Comparison of ENCODE assay signal across 16 cellular contexts in the genomic region with DNA sequence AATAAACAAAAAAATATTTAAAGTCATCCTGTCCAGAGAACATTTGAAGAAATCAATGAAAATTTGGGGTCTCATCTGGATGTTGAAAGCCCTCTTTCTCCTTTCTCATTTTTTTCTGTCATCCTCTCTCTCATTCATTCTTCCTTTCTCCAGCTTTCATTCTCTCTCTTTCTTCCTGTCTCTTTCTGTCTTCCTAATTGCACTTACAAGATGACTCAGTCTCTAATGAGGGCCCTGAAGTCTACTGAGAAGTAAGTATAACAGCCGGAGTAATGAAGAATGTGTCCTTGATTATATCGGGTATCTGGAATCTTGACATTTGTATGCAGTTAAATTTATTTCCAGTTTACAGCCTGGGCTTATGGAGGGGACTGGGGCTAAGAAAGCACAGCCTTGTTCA.
DNase-seq lines count a peak whose midpoint lies in the region; ATAC-seq lines count a peak whose summit lies in the region.
"Had no signal": no experiment of that assay in that cellular context is flagged by ENCODE, and none has a peak within 500 bp of the region (broad histone marks: within the 10 kb centered on the region; RNA-seq: fewer than 3 reads in every experiment).

No MANE protein-coding gene starts in this region.

- no peak for ATAC-seq in HG02610 (IDR thresholded peaks at IDR 0.05; ENCODE audit: unreplicated experiment)
- ATAC-seq in activated CD8-positive, alpha-beta T cell treated with anti-CD3 and anti-CD28 coated beads, Interleukin-2, amount 10 ng/mL, durations not matched to agents 7 days and 5 days = no peak
- ATAC-seq in stimulated activated memory B cell treated with anti-CD40 and anti-IgM and Interleukin-4, amounts not matched to agents 10 μg/mL and 1 μg/mL and 100 μg/mL, for 72 hours = no peak
- ATAC-seq in GM18909 (IDR thresholded peaks at IDR 0.05; ENCODE audit: poor library complexity, unreplicated experiment) = no peak
- ATAC-seq: A549; CD8-positive, alpha-beta T cell; GM23338 had no signal

- H3K27ac Mint-ChIP-seq in activated CD8-positive, alpha-beta T cell treated with anti-CD3 and anti-CD28 coated beads, Interleukin-2, amount 10 ng/mL, durations not matched to agents 7 days and 5 days = no peak overlapping the region
- H3K27ac Mint-ChIP-seq in stimulated activated memory B cell treated with anti-CD40 and anti-IgM and Interleukin-4, amounts not matched to agents 10 μg/mL and 1 μg/mL and 100 μg/mL, for 72 hours = no peak overlapping the region
- H3K27ac Mint-ChIP-seq: CD14-positive monocyte; CD8-positive, alpha-beta T cell; GM23338 had no signal

- H3K9me3 Mint-ChIP-seq in activated CD8-positive, alpha-beta T cell treated with anti-CD3 and anti-CD28 coated beads, Interleukin-2, amount 10 ng/mL, durations not matched to agents 7 days and 5 days (ENCODE audit: insufficient read depth) = no peaks in the 10 kb centered on the region
- H3K9me3 Mint-ChIP-seq in stimulated activated memory B cell treated with anti-CD40 and anti-IgM and Interleukin-4, amounts not matched to agents 10 μg/mL and 1 μg/mL and 100 μg/mL, for 72 hours = peaks cover 18% of the 10 kb centered on the region

- CTCF ChIA-PET in activated CD8-positive, alpha-beta T cell treated with anti-CD3 and anti-CD28 coated beads, Interleukin-2, amount 10 ng/mL, durations not matched to agents 7 days and 5 days (lab: Charles Lee) = no interaction called here

- POLR2A ChIA-PET in activated CD8-positive, alpha-beta T cell treated with anti-CD3 and anti-CD28 coated beads, Interleukin-2, amount 10 ng/mL, durations not matched to agents 7 days and 5 days (lab: Charles Lee) = no interaction called here

- no peaks in the 10 kb centered on the region for H3K36me3 Mint-ChIP-seq in activated CD8-positive, alpha-beta T cell treated with anti-CD3 and anti-CD28 coated beads, Interleukin-2, amount 10 ng/mL, durations not matched to agents 7 days and 5 days (ENCODE audit: low read depth)
- peaks cover 12% of the 10 kb centered on the region for H3K36me3 Mint-ChIP-seq in stimulated activated memory B cell treated with anti-CD40 and anti-IgM and Interleukin-4, amounts not matched to agents 10 μg/mL and 1 μg/mL and 100 μg/mL, for 72 hours
- H3K36me3 Mint-ChIP-seq: CD14-positive monocyte; CD8-positive, alpha-beta T cell had no signal

- DNase-seq in EH (ENCODE audit: low read depth) (peak; percentile 91), M059J (ENCODE audit: low read depth) (peak; percentile 76), fibroblast of peridontal ligament (ENCODE audit: extremely low read depth) (peak; percentile 50)
- DNase-seq in activated CD8-positive, alpha-beta T cell treated with anti-CD3 and anti-CD28 coated beads, Interleukin-2, amount 10 ng/mL, durations not matched to agents 7 days and 5 days = no peak
- DNase-seq: CD8-positive, alpha-beta T cell; COR-L47; DMS153; DMS79 treated with DMSO at 0.1 percent for 48 hours; GF-D8; H7 had no signal

- H3K4me3 Mint-ChIP-seq in activated CD8-positive, alpha-beta T cell treated with anti-CD3 and anti-CD28 coated beads, Interleukin-2, amount 10 ng/mL, durations not matched to agents 7 days and 5 days = no peak overlapping the region
- H3K4me3 Mint-ChIP-seq in stimulated activated memory B cell treated with anti-CD40 and anti-IgM and Interleukin-4, amounts not matched to agents 10 μg/mL and 1 μg/mL and 100 μg/mL, for 72 hours = no peak overlapping the region
- H3K4me3 Mint-ChIP-seq: CD14-positive monocyte; CD8-positive, alpha-beta T cell; GM23338 had no signal

- peaks cover 6% of the 10 kb centered on the region for H3K27me3 Mint-ChIP-seq in activated CD8-positive, alpha-beta T cell treated with anti-CD3 and anti-CD28 coated beads, Interleukin-2, amount 10 ng/mL, durations not matched to agents 7 days and 5 days (ENCODE audit: low read depth)
- H3K27me3 Mint-ChIP-seq in stimulated activated memory B cell treated with anti-CD40 and anti-IgM and Interleukin-4, amounts not matched to agents 10 μg/mL and 1 μg/mL and 100 μg/mL, for 72 hours = peaks cover 42% of the 10 kb centered on the region

- no peaks in the 10 kb centered on the region for H3K4me1 Mint-ChIP-seq in activated CD8-positive, alpha-beta T cell treated with anti-CD3 and anti-CD28 coated beads, Interleukin-2, amount 10 ng/mL, durations not matched to agents 7 days and 5 days (ENCODE audit: low read depth)
- peaks cover 6% of the 10 kb centered on the region for H3K4me1 Mint-ChIP-seq in stimulated activated memory B cell treated with anti-CD40 and anti-IgM and Interleukin-4, amounts not matched to agents 10 μg/mL and 1 μg/mL and 100 μg/mL, for 72 hours
- H3K4me1 Mint-ChIP-seq: GM23338 had no signal
